Comparison of ENCODE assay signal across 8 cellular contexts in genomic region chrX:49191033-49191871, GRCh38.
DNase-seq lines count a peak whose midpoint lies in the region; ATAC-seq, FAIRE-seq and TF ChIP-seq lines count a peak whose summit lies in the region.

No MANE protein-coding gene starts in this region.

- peak overlapping the region; percentile 83 for H3K27ac ChIP-seq in layer of hippocampus (ENCODE audit: low read depth, low read length)

- DNase-seq in AML-193 (lab: John Stamatoyannopoulos, UW), result peak; percentile 93 to 100
- peak; percentile 100 for DNase-seq in NCI-H446 treated with DMSO at 0.1 percent for 48 hours (lab: John Stamatoyannopoulos, UW)
- DNase-seq in activated CD4-positive, alpha-beta T cell treated with anti-CD3 and anti-CD28 coated beads for 48 hours, result peak; percentile 86
- DNase-seq in stimulated activated CD4-positive, alpha-beta T cell treated with anti-CD3 and anti-CD28 coated beads, Interleukin-2, amount 100 ng/mL, for 4 hours (ENCODE audit: low read depth), result peak; percentile 80

- no peaks in the 10 kb centered on the region for H3K27me3 ChIP-seq in layer of hippocampus (ENCODE audit: control insufficient read depth, insufficient read depth, low read length)

- TF ChIP-seq POLR2A in GM19099 (IDR thresholded peaks at IDR 0.05; ENCODE audit: extremely low read depth, insufficient read length, low read depth), result peak; percentile 85

- peak; percentile 89 for ATAC-seq in HG03378 (IDR thresholded peaks at IDR 0.05; ENCODE audit: unreplicated experiment)

- peak; percentile 100 for FAIRE-seq in colon (lab: Jason Lieb, UNC)

Comparison
In these comparisons a context has a peak if more than half of its experiments do, and no peak if none do; other contexts are left out.
1. Peak in every context shown above with its lines: DNase-seq, ATAC-seq and H3K27ac ChIP-seq.